Comparison of ENCODE assay signal across 22 cellular contexts in genomic region chr14:55845963-55846851, GRCh38.
A peak's percentile ranks its signal among the peaks of the same experiment; 100 is the strongest.
DNase-seq lines count a peak whose midpoint lies in the region; ATAC-seq and TF ChIP-seq lines count a peak whose summit lies in the region.
"Had no signal": no experiment of that assay in that cellular context is flagged by ENCODE, and none has a peak within 500 bp of the region (broad histone marks: within the 10 kb centered on the region; RNA-seq: fewer than 3 reads in every experiment).

No MANE protein-coding gene starts in this region.

- TF ChIP-seq POLR2A in HCT116 (IDR thresholded peaks at IDR 0.05; ENCODE audit: borderline replicate concordance, extremely low read depth, insufficient read depth, insufficient read length), result no peak

- no peaks in the 10 kb centered on the region for H4K20me1 ChIP-seq in HCT116 (ENCODE audit: insufficient read depth)
- H4K20me1 ChIP-seq in neural progenitor cell (ENCODE audit: low read depth), result no peaks in the 10 kb centered on the region

- ATAC-seq in HCT116 (peak; percentile 58; the same call in 1 of the 2 replicates), WTC11 (no peak), GM18909 (IDR thresholded peaks at IDR 0.05; ENCODE audit: poor library complexity, unreplicated experiment) (no peak), HG03095 (IDR thresholded peaks at IDR 0.05; ENCODE audit: unreplicated experiment) (no peak), HG03354 (IDR thresholded peaks at IDR 0.05; ENCODE audit: poor library complexity, severe bottlenecking, unreplicated experiment) (no peak)
- ATAC-seq: naive thymus-derived CD8-positive, alpha-beta T cell had no signal

- peaks cover 4% of the 10 kb centered on the region for H3F3A ChIP-seq in neural progenitor cell (ENCODE audit: low read depth)

- no peak overlapping the region for H3K4me2 ChIP-seq in HCT116 (ENCODE audit: low read length)
- no peak overlapping the region for H3K4me2 ChIP-seq in neural progenitor cell
- H3K4me2 ChIP-seq: KMS-11 had no signal

- H3K9ac ChIP-seq in HCT116 (ENCODE audit: low read length) (no peak overlapping the region), neural progenitor cell (no peak overlapping the region)
- H3K9ac ChIP-seq: KMS-11 had no signal

- H3K27ac ChIP-seq in ACC112 (ENCODE audit: low read depth, low read length), result peak overlapping the region; percentile 85
- no peak overlapping the region for H3K27ac ChIP-seq in HCT116 (ENCODE audit: low read depth, low read length)
- H3K27ac ChIP-seq in neural progenitor cell, result no peak overlapping the region
- H3K27ac ChIP-seq: KMS-11 had no signal

- TF ChIP-seq CTCF in HCT116 (IDR thresholded peaks at IDR 0.05 in 2 of 3, conservative IDR thresholded peaks at IDR 0.05 in 1 of 3; ENCODE audit: borderline replicate concordance in 1 of 3, insufficient read depth in 1 of 3, low read depth in 2 of 3, low read length in 2 of 3) (no peak), WTC11 (IDR thresholded peaks at IDR 0.05) (no peak), neural progenitor cell (IDR thresholded peaks at IDR 0.05) (no peak)

- H3K4me3 Mint-ChIP-seq in WTC11 (no peak overlapping the region), neural progenitor cell (no peak overlapping the region)
- H3K4me3 Mint-ChIP-seq: activated B cell treated with CpG ODN at 0.5 μM for 24 hours; activated CD4-positive, alpha-beta memory T cell treated with anti-CD3 and anti-CD28 coated beads, Interleukin-2, amount 10 ng/mL, durations not matched to agents 7 days and 5 days; CD14-positive monocyte; immature natural killer cell; naive thymus-derived CD8-positive, alpha-beta T cell; stimulated activated naive CD8-positive, alpha-beta T cell treated with anti-CD3 and anti-CD28 coated beads, Interleukin-15, Interleukin-2, amounts not matched to agents 100 ng/mL and 50 ng/mL, for 24 hours had no signal

- H3K4me1 Mint-ChIP-seq in WTC11 (no peaks in the 10 kb centered on the region), neural progenitor cell (peaks cover 10% of the 10 kb centered on the region)
- H3K4me1 Mint-ChIP-seq: activated B cell treated with CpG ODN at 0.5 μM for 24 hours; activated CD4-positive, alpha-beta memory T cell treated with anti-CD3 and anti-CD28 coated beads, Interleukin-2, amount 10 ng/mL, durations not matched to agents 7 days and 5 days; CD14-positive monocyte; naive thymus-derived CD8-positive, alpha-beta T cell had no signal

- H2AFZ ChIP-seq in ACC112 (ENCODE audit: low read length, unreplicated experiment), result no peak overlapping the region
- H2AFZ ChIP-seq in HCT116 (ENCODE audit: low read depth, low read length, poor library complexity, severe bottlenecking), result no peak overlapping the region
- no peak overlapping the region for H2AFZ ChIP-seq in neural progenitor cell (replicated peaks)

- TF ChIP-seq RAD21 in HCT116 (IDR thresholded peaks at IDR 0.05; ENCODE audit: low read depth), result no peak

- H3K27me3 ChIP-seq in ACC112 (ENCODE audit: insufficient read depth, low read length) (no peaks in the 10 kb centered on the region), HCT116 (ENCODE audit: insufficient read depth, low read length) (no peaks in the 10 kb centered on the region), neural progenitor cell (no peaks in the 10 kb centered on the region)
- H3K27me3 ChIP-seq: thyroid gland had no signal

- RAD21 ChIA-PET in HCT116 (lab: Charles Lee; ENCODE audit: low non-redundant PET in 1 of 2, low total read pairs in 2 of 2, uncharacterized antibody in 2 of 2, unreplicated experiment in 2 of 2), result no interaction called here

- no peaks in the 10 kb centered on the region for H3K9me3 ChIP-seq in HCT116 (ENCODE audit: control insufficient read depth in 1 of 2, insufficient read depth in 1 of 2, low read depth in 1 of 2, low read length in 2 of 2)
- no peaks in the 10 kb centered on the region for H3K9me3 ChIP-seq in neural progenitor cell (ENCODE audit: low read depth)
- H3K9me3 ChIP-seq: thyroid gland had no signal

- H3K27me3 Mint-ChIP-seq in WTC11 (ENCODE audit: low read depth) (no peaks in the 10 kb centered on the region), neural progenitor cell (ENCODE audit: insufficient read depth, low read depth) (peaks cover 7% of the 10 kb centered on the region)
- H3K27me3 Mint-ChIP-seq: activated B cell treated with CpG ODN at 0.5 μM for 24 hours; stimulated activated naive CD8-positive, alpha-beta T cell treated with anti-CD3 and anti-CD28 coated beads, Interleukin-15, Interleukin-2, amounts not matched to agents 100 ng/mL and 50 ng/mL, for 24 hours had no signal

- H3K79me2 ChIP-seq in ACC112 (ENCODE audit: control insufficient read depth, insufficient read depth, low read length, unreplicated experiment), result no peaks in the 10 kb centered on the region
- H3K79me2 ChIP-seq in HCT116 (ENCODE audit: insufficient read depth, low read length), result no peaks in the 10 kb centered on the region
- no peaks in the 10 kb centered on the region for H3K79me2 ChIP-seq in neural progenitor cell (ENCODE audit: low read depth)

- H3K9me2 ChIP-seq in HCT116 (ENCODE audit: insufficient read depth), result no peaks in the 10 kb centered on the region

- H3K9me3 Mint-ChIP-seq in WTC11, result peaks cover 20% of the 10 kb centered on the region
- peaks cover 9% of the 10 kb centered on the region for H3K9me3 Mint-ChIP-seq in neural progenitor cell
- H3K9me3 Mint-ChIP-seq: activated B cell treated with CpG ODN at 0.5 μM for 24 hours; immature natural killer cell; naive thymus-derived CD8-positive, alpha-beta T cell; stimulated activated naive CD8-positive, alpha-beta T cell treated with anti-CD3 and anti-CD28 coated beads, Interleukin-15, Interleukin-2, amounts not matched to agents 100 ng/mL and 50 ng/mL, for 24 hours had no signal

- H3K36me3 Mint-ChIP-seq in WTC11 (peaks cover 6% of the 10 kb centered on the region), neural progenitor cell (no peaks in the 10 kb centered on the region)
- H3K36me3 Mint-ChIP-seq: CD14-positive monocyte; immature natural killer cell; naive thymus-derived CD8-positive, alpha-beta T cell had no signal

- no TSS peak for BruUV-seq in HCT116 (replicated peaks; lab: Mats Ljungman, UMichigan)

- no peak overlapping the region for H3K27ac Mint-ChIP-seq in WTC11
- H3K27ac Mint-ChIP-seq in neural progenitor cell, result peak overlapping the region; percentile 38
- H3K27ac Mint-ChIP-seq: activated B cell treated with CpG ODN at 0.5 μM for 24 hours; activated CD4-positive, alpha-beta memory T cell treated with anti-CD3 and anti-CD28 coated beads, Interleukin-2, amount 10 ng/mL, durations not matched to agents 7 days and 5 days; CD14-positive monocyte; naive thymus-derived CD8-positive, alpha-beta T cell; stimulated activated naive CD8-positive, alpha-beta T cell treated with anti-CD3 and anti-CD28 coated beads, Interleukin-15, Interleukin-2, amounts not matched to agents 100 ng/mL and 50 ng/mL, for 24 hours had no signal

- DNase-seq in HCT116 (ENCODE audit: low read depth, low spot score), result no peak
- no peak for DNase-seq in WTC11 (ENCODE audit: low spot score)
- no peak for DNase-seq in neural progenitor cell (ENCODE audit: low spot score)
- DNase-seq in DMS 273 treated with DMSO at 0.1 percent for 48 hours (lab: John Stamatoyannopoulos, UW), result no peak
- DNase-seq: activated B cell treated with CpG ODN at 0.5 μM for 24 hours; activated CD4-positive, alpha-beta memory T cell treated with anti-CD3 and anti-CD28 coated beads, Interleukin-2, amount 10 ng/mL, durations not matched to agents 7 days and 5 days; activated effector memory CD4-positive, alpha-beta T cell treated with anti-CD3 and anti-CD28 coated beads, Interleukin-2, amount 50 U/mL, for 16 hours; effector CD4-positive, alpha-beta T cell; foreskin melanocyte; immature natural killer cell; naive thymus-derived CD8-positive, alpha-beta T cell; NCI-H187 treated with DMSO at 0.1 percent for 48 hours; NCI-H526 treated with DMSO at 0.1 percent for 48 hours; RPMI8226 had no signal

- POLR2A ChIA-PET in HCT116 (lab: Charles Lee), result interaction anchor here (0.6 kb wide), 2 partner anchors 15 to 775 kb away, joined by 3 to 5 read pairs; no protein-coding TSS in a partner anchor
- POLR2A ChIA-PET in WTC11 (lab: Charles Lee), result no interaction called here

- H3K4me3 ChIP-seq in ACC112 (ENCODE audit: low read depth, low read length) (no peak overlapping the region), HCT116 (replicated peaks in 1 of 2; ENCODE audit: low read depth in 1 of 2, low read length in 2 of 2) (no peak overlapping the region), neural progenitor cell (no peak overlapping the region)
- H3K4me3 ChIP-seq: thyroid gland had no signal

- H3K4me1 ChIP-seq in ACC112 (ENCODE audit: control insufficient read depth, insufficient read depth, low read length, unreplicated experiment), result peaks cover 30% of the 10 kb centered on the region
- peaks cover 8 to 22% of the 10 kb centered on the region in 2 experiments for H3K4me1 ChIP-seq in HCT116 (ENCODE audit: control insufficient read depth in 1 of 2, insufficient read depth in 2 of 2, low read length in 2 of 2)
- no peaks in the 10 kb centered on the region for H3K4me1 ChIP-seq in neural progenitor cell
- H3K4me1 ChIP-seq: thyroid gland had no signal

- no peaks in the 10 kb centered on the region for H3K36me3 ChIP-seq in ACC112 (ENCODE audit: insufficient read depth, low read length)
- no peaks in the 10 kb centered on the region for H3K36me3 ChIP-seq in HCT116 (ENCODE audit: control insufficient read depth in 1 of 2, insufficient read depth in 2 of 2, low read length in 2 of 2)
- H3K36me3 ChIP-seq in neural progenitor cell, result no peaks in the 10 kb centered on the region
- H3K36me3 ChIP-seq: thyroid gland had no signal

- intact Hi-C loops in HCT116 (cut with micrococcal nuclease), result no loop called here

- CTCF ChIA-PET in HCT116 (lab: Charles Lee), result interaction anchor here (1.0 kb wide), 2 partner anchors 19 to 494 kb away, joined by 3 to 4 read pairs; no protein-coding TSS in a partner anchor
- CTCF ChIA-PET in WTC11 (lab: Charles Lee), result interaction anchor here (2.3 kb wide), 1 partner anchor 629 kb away, joined by 6 read pairs; no protein-coding TSS in a partner anchor

TF ChIP-seq in HCT116, 20 proteins besides CTCF, POLR2A, EP300 and RAD21:
- TF ChIP-seq ZNF274 (IDR thresholded peaks at IDR 0.05; ENCODE audit: low read depth, low read length) (no peak), EGR1 (IDR thresholded peaks at IDR 0.05; ENCODE audit: low read depth) (peak; percentile 64), POLR2AphosphoS5 (IDR thresholded peaks at IDR 0.05; ENCODE audit: low read depth, low read length) (no peak)

TF ChIP-seq in WTC11, 78 proteins besides CTCF, POLR2A, EP300 and RAD21 (continues in another document):
- TF ChIP-seq EMX1 (CRISPR knock-in tag; IDR thresholded peaks at IDR 0.05) (no peak), NR3C1 (CRISPR knock-in tag; conservative IDR thresholded peaks at IDR 0.05; ENCODE audit: low read depth) (no peak)
